20 cellular contexts compared by ENCODE assay signal in genomic region chr17:39997543-39997942, GRCh38. TPM values are rescaled to one million over a fixed set of nuclear protein-coding genes. Genes with fewer than 3 reads are reported as not detected.
A peak's percentile ranks its signal among the peaks of the same experiment; 100 is the strongest.
DNase-seq lines count a peak whose midpoint lies in the region; ATAC-seq and TF ChIP-seq lines count a peak whose summit lies in the region.
"Had no signal": no experiment of that assay in that cellular context is flagged by ENCODE, and none has a peak within 500 bp of the region (broad histone marks: within the 10 kb centered on the region; RNA-seq: fewer than 3 reads in every experiment).

No MANE protein-coding gene starts in this region.

- H3K4me3 ChIP-seq in H7 (ENCODE audit: insufficient read depth, low read depth, low read length) (no peak overlapping the region), left ventricle myocardium inferior (no peak overlapping the region), vagina (no peak overlapping the region)
- H3K4me3 ChIP-seq: GM23248 had no signal

- intact Hi-C loops in left ventricle myocardium inferior (cut with micrococcal nuclease) = no loop called here
- intact Hi-C loops in vagina (cut with DNase I) = no loop called here

- H3K27me3 ChIP-seq in H7 (ENCODE audit: control insufficient read depth, insufficient read depth, low read length) (no peaks in the 10 kb centered on the region), left ventricle myocardium inferior (ENCODE audit: low read depth) (no peaks in the 10 kb centered on the region), vagina (no peaks in the 10 kb centered on the region)

- peak overlapping the region; percentile 3 for H3K27ac ChIP-seq in left ventricle myocardium inferior (replicated peaks)
- peak overlapping the region; percentile 36 for H3K27ac ChIP-seq in vagina
- H3K27ac ChIP-seq: GM23248 had no signal

- TF ChIP-seq POLR2A in vagina (IDR thresholded peaks at IDR 0.05) = no peak

- TF ChIP-seq CTCF in left ventricle myocardium inferior (IDR thresholded peaks at IDR 0.05; ENCODE audit: borderline replicate concordance) (no peak), vagina (IDR thresholded peaks at IDR 0.05) (no peak)

- H3K4me1 ChIP-seq in left ventricle myocardium inferior (peaks cover 12% of the 10 kb centered on the region), vagina (peaks cover 35% of the 10 kb centered on the region)

- H3K36me3 ChIP-seq in H7 (replicated peaks; ENCODE audit: control insufficient read depth, insufficient read depth, low read length) (peaks cover 40% of the 10 kb centered on the region), left ventricle myocardium inferior (peaks cover 62% of the 10 kb centered on the region), vagina (peaks cover 0 to 47% of the 10 kb centered on the region in 2 donors)

- no peaks in the 10 kb centered on the region for H3K9me3 ChIP-seq in left ventricle myocardium inferior (replicated peaks)
- no peaks in the 10 kb centered on the region for H3K9me3 ChIP-seq in vagina

- DNase-seq in D341Med (ENCODE audit: low spot score) = peak; percentile 41
- DNase-seq in H7 = peak; percentile 37
- no peak for DNase-seq in left ventricle myocardium inferior
- no peak for DNase-seq in vagina (ENCODE audit: extremely low spot score in 2 of 2)
- no peak for DNase-seq in AG08395 (ENCODE audit: low spot score)
- DNase-seq: COR-L47; DMS53; GM23248; HCEC 1CT; NCI-H1105; NCI-H1694; NCI-H2081 treated with DMSO at 0.1 percent for 48 hours; NK-92 treated with Interleukin-12 subunit alpha and Interleukin-12 subunit beta, amount 100 ng/mL, for 24 hours; SIG-M5; T-cell had no signal

- ATAC-seq in GM21576 (IDR thresholded peaks at IDR 0.05; ENCODE audit: unreplicated experiment) (no peak), GM21526 (IDR thresholded peaks at IDR 0.05; ENCODE audit: low FRiP score, unreplicated experiment) (no peak)
- ATAC-seq: SK-N-SH treated with all-trans-retinoic acid at 6 μM for 48 hours, T-cell had no signal

RNA-seq across cellular contexts. Expression of gene PSMD3, which starts 16.9 kb away (rescaled TPM):
- 243 and 325 TPM in 2 replicates for total RNA-seq in H7 (2014; rRNA removed; shearing (Covaris generic))
- total RNA-seq in left ventricle myocardium inferior = 86.7 TPM
- 95.0 TPM for total RNA-seq in vagina

RNA-seq across cellular contexts. Expression of gene CSF3, which starts 17.7 kb away (rescaled TPM):
- 0.28 TPM in 1 of 2 replicates, not detected in the other for total RNA-seq in H7 (2014; rRNA removed; shearing (Covaris generic))
- not detected for total RNA-seq in left ventricle myocardium inferior
- 25.3 TPM for total RNA-seq in vagina
- total RNA-seq: B cell, GM23248, NCI-H460, T-cell had no signal

RNA-seq across cellular contexts. Expression of gene GSDMA, which starts 34.7 kb away (rescaled TPM):
- not detected in 2 replicates for total RNA-seq in H7 (2014; rRNA removed; shearing (Covaris generic))
- 0.66 TPM for total RNA-seq in left ventricle myocardium inferior
- 0.74 TPM for total RNA-seq in vagina
- total RNA-seq: B cell, GM23248, NCI-H460 had no signal

RNA-seq across cellular contexts. Expression of gene MED24, which starts 56.7 kb away (rescaled TPM):
- total RNA-seq in H7 (2014; rRNA removed; shearing (Covaris generic)) = 85.6 and 99.9 TPM in 2 replicates
- 58.2 TPM for total RNA-seq in left ventricle myocardium inferior
- total RNA-seq in vagina = 106 TPM

Comparison
In these comparisons a context has a peak if more than half of its experiments do, and no peak if none do; other contexts are left out.
1. DNase-seq: peak in D341Med (single experiment) and H7 (single experiment); none in left ventricle myocardium inferior (single experiment), vagina (0 of 2) and AG08395 (single experiment).
2. RNA of gene CSF3, which starts 17.7 kb away (total RNA-seq): 25.3 TPM in vagina (single experiment); 0.28 TPM in H7 and not detected in left ventricle myocardium inferior (single experiment); every median in the first group is over 10 times any median in the second.